In genomic region chr12:51980051-51980808, GRCh38 we compare ENCODE assay signal across 8 cellular contexts. TPM values are rescaled to one million over a fixed set of nuclear protein-coding genes. Genes with fewer than 3 reads are reported as not detected.
DNase-seq lines count a peak whose midpoint lies in the region; ATAC-seq lines count a peak whose summit lies in the region.

No MANE protein-coding gene starts in this region.

- no peaks in the 10 kb centered on the region for H3K9me3 ChIP-seq in SK-N-MC (ENCODE audit: low read depth, low read length)

- H3K4me3 Mint-ChIP-seq in activated naive CD4-positive, alpha-beta T cell treated with anti-CD3 and anti-CD28 coated beads for 36 hours = no peak overlapping the region

- no peak overlapping the region for H3K4me3 ChIP-seq in SK-N-MC

- no peak overlapping the region for H3K9ac ChIP-seq in SK-N-MC (ENCODE audit: insufficient read length)

- no peak overlapping the region for H3K27ac Mint-ChIP-seq in activated naive CD4-positive, alpha-beta T cell treated with anti-CD3 and anti-CD28 coated beads for 36 hours

- peaks cover 71% of the 10 kb centered on the region for H3K36me3 ChIP-seq in SK-N-MC (ENCODE audit: insufficient read depth, low read length)

- no peak overlapping the region for H3K27ac ChIP-seq in SK-N-MC

- peaks cover 36% of the 10 kb centered on the region for H3K36me3 Mint-ChIP-seq in activated naive CD4-positive, alpha-beta T cell treated with anti-CD3 and anti-CD28 coated beads for 36 hours (ENCODE audit: low read depth)

- CTCF ChIA-PET in activated naive CD4-positive, alpha-beta T cell treated with anti-CD3 and anti-CD28 coated beads for 36 hours (lab: Charles Lee) = interaction anchor here (0.5 to 4.6 kb wide), 25 partner anchors 8 to 160 kb away, joined by 3 to 28 read pairs (median 4); no protein-coding TSS in a partner anchor

- intact Hi-C loops in activated naive CD4-positive, alpha-beta T cell treated with anti-CD3 and anti-CD28 coated beads for 36 hours (cut with micrococcal nuclease) = loop anchor here (1.0 kb wide), 1 partner anchor 54 kb away; no protein-coding TSS in a partner anchor
- intact Hi-C loops in Right ventricle myocardium superior (cut with DNase I) = loop anchor here (5.0 kb wide), 1 partner anchor 88 kb away; no protein-coding TSS in a partner anchor

- DNase-seq in DMS 273 (lab: John Stamatoyannopoulos, UW; ENCODE audit: unreplicated experiment) = peak; percentile 74
- peak; percentile 54 for DNase-seq in M059J (ENCODE audit: low read depth)
- peak; percentile 35 for DNase-seq in SK-N-MC (ENCODE audit: low read depth, low spot score)
- peak; percentile 78 for DNase-seq in activated naive CD4-positive, alpha-beta T cell treated with anti-CD3 and anti-CD28 coated beads for 36 hours
- peak; percentile 80 for DNase-seq in Right ventricle myocardium superior
- peak; percentile 66 for DNase-seq in putamen (ENCODE audit: low spot score)
- no peak for DNase-seq in cortex of kidney (lab: John Stamatoyannopoulos, UW)

- ATAC-seq in GM21723 (IDR thresholded peaks at IDR 0.05; ENCODE audit: unreplicated experiment) = peak; percentile 81
- ATAC-seq in Right ventricle myocardium superior (ENCODE audit: poor library complexity) = peak; percentile 95

- H3K9me3 Mint-ChIP-seq in activated naive CD4-positive, alpha-beta T cell treated with anti-CD3 and anti-CD28 coated beads for 36 hours = no peaks in the 10 kb centered on the region

- peaks cover 25% of the 10 kb centered on the region for H3K4me1 Mint-ChIP-seq in activated naive CD4-positive, alpha-beta T cell treated with anti-CD3 and anti-CD28 coated beads for 36 hours (ENCODE audit: low read depth)

- no peaks in the 10 kb centered on the region for H3K27me3 Mint-ChIP-seq in activated naive CD4-positive, alpha-beta T cell treated with anti-CD3 and anti-CD28 coated beads for 36 hours (ENCODE audit: low read depth)

RNA-seq across cellular contexts. Expression of gene TAMALIN, which starts 26.5 kb away (rescaled TPM):
- 0.10 and 0.25 TPM in 2 replicates for total RNA-seq in M059J (2014; rRNA removed; shearing (Covaris generic))
- 10 to 100 TPM; 14.7 to 14.8 TPM for total RNA-seq in activated naive CD4-positive, alpha-beta T cell treated with anti-CD3 and anti-CD28 coated beads for 36 hours
- total RNA-seq in Right ventricle myocardium superior = 19.8 TPM

RNA-seq across cellular contexts. Expression of gene ACVR1B, which starts 28.7 kb away (rescaled TPM):
- 2.7 and 3.1 TPM in 2 replicates for total RNA-seq in M059J (2014; rRNA removed; shearing (Covaris generic))
- total RNA-seq in activated naive CD4-positive, alpha-beta T cell treated with anti-CD3 and anti-CD28 coated beads for 36 hours = 1 to 10 TPM; 8.7 to 9.1 TPM
- 9.7 TPM for total RNA-seq in Right ventricle myocardium superior

Comparison
In these comparisons a context has a peak if more than half of its experiments do, and no peak if none do; other contexts are left out.
1. RNA of gene TAMALIN, which starts 26.5 kb away (total RNA-seq): 19.8 TPM in Right ventricle myocardium superior (single experiment) and 14.7 to 14.8 TPM in activated naive CD4-positive, alpha-beta T cell treated with anti-CD3 and anti-CD28 coated beads for 36 hours; 0.10 to 0.25 TPM in M059J; every median in the first group is over 10 times any median in the second.